ENCODE assay signal across 1 cellular context in genomic region chr16:1705688-1706385, GRCh38.
A peak's percentile ranks its signal among the peaks of the same experiment; 100 is the strongest.
TF ChIP-seq lines count a peak whose summit lies in the region.

MAPK8IP3 (plus strand) TSS chr16:1706195; CDS start chr16:1706340, 145 bp downstream.

TF ChIP-seq in IMR-90, 13 proteins besides CTCF, POLR2A, EP300 and RAD21 (continued from another document):
- TF ChIP-seq USF2 (IDR thresholded peaks at IDR 0.05; ENCODE audit: low read depth, low read length) (0 out of 2 replicates have a peak, but pooled peaks have one; percentile 21), RFX5 (IDR thresholded peaks at IDR 0.05; ENCODE audit: low read depth, low read length) (no peak), CHD1 (IDR thresholded peaks at IDR 0.05; ENCODE audit: low read depth, low read length) (peak; percentile 26; the same call in 1 of the 2 replicates), RCOR1 (IDR thresholded peaks at IDR 0.05; ENCODE audit: insufficient replicate concordance, low read length) (no peak)
